8 cellular contexts compared by ENCODE assay signal in the genomic region with DNA sequence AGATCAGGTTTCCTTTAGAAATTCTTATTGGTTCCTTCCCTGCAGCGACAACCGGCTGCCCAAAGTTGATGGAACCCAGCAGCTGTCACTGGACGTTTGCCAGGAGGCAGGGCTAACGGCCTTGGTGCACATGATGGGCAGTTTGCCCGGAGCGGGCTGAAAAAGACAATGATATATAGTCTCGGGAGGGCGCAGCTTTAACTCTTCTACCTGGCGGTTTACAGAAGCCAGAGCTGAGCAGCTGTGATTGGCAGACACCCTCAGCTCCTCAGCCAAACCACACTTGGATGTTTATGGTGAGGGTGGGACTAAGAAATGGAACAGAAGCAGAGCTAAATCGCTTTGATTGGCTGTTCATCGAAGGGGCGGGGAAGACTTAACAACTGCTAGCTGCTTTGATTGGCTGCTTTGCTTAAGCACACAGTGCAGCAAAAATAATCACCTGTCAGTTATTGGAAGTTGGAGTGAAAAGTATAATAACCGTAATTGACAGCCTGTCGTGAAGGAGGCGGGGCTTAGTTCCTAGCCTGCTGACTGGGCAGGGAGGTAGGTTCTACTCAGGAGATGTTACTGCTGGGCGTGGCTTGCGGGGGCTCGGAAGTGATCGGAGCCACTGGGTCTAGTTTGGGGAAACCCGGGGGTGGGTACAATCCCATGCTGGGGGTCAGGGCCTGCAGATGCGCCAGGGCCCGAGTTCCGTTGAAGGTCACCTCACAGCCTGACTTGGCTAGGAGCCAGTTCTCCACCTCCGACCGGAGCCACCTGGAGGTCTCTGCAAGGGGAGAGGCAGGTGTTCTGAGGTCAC. TPM values are rescaled to one million over a fixed set of nuclear protein-coding genes. Genes with fewer than 3 reads are reported as not detected.
A peak's percentile ranks its signal among the peaks of the same experiment; 100 is the strongest.
DNase-seq lines count a peak whose midpoint lies in the region; ATAC-seq and TF ChIP-seq lines count a peak whose summit lies in the region.

No MANE protein-coding gene starts in this region.

- peaks cover 48% of the 10 kb centered on the region for H3K4me1 ChIP-seq in CD8-positive, alpha-beta T cell (ENCODE audit: insufficient read depth, low read length)
- H3K4me1 ChIP-seq in effector memory CD4-positive, alpha-beta T cell (ENCODE audit: control insufficient read depth, insufficient read depth, low read length, poor library complexity, severe bottlenecking) = peaks cover 48% of the 10 kb centered on the region

- CTCF ChIA-PET in CD8-positive, alpha-beta T cell (lab: Charles Lee) = interaction anchor here (0.9 to 8.7 kb wide), 16 partner anchors 8 to 276 kb away, joined by 3 to 232 read pairs (median 4); a partner anchor contains a TSS

- peak overlapping the region; percentile 94 for H3K4me3 Mint-ChIP-seq in CD8-positive, alpha-beta T cell

- peak overlapping the region; percentile 73 for H3K4me3 ChIP-seq in CD8-positive, alpha-beta T cell (ENCODE audit: low read depth, low read length)
- peak overlapping the region; percentile 67 for H3K4me3 ChIP-seq in effector memory CD4-positive, alpha-beta T cell (ENCODE audit: insufficient read depth, low read depth, low read length, poor library complexity, severe bottlenecking)

- peaks cover 35% of the 10 kb centered on the region for H3K36me3 Mint-ChIP-seq in CD8-positive, alpha-beta T cell

- DNase-seq in CD8-positive, alpha-beta T cell = peak; percentile 89 to 99 (median 93)
- peak; percentile 93 for DNase-seq in HK-2 (ENCODE audit: unreplicated experiment)
- DNase-seq in NCI-H82 treated with DMSO at 0.1 percent for 48 hours (lab: John Stamatoyannopoulos, UW; ENCODE audit: unreplicated experiment) = peak; percentile 99
- DNase-seq in activated CD8-positive, alpha-beta memory T cell treated with anti-CD3 and anti-CD28 coated beads for 1 hour (ENCODE audit: extremely low read depth in 1 of 2, low read depth in 1 of 2) = peak; percentile 87 to 94
- peak; percentile 94 to 96 (median 95) for DNase-seq in effector memory CD4-positive, alpha-beta T cell
- peak; percentile 96 for DNase-seq in medulla oblongata (ENCODE audit: extremely low spot score)
- DNase-seq in stimulated activated CD4-positive, alpha-beta T cell treated with anti-CD3 and anti-CD28 coated beads, TNF-alpha, amount 100 ng/mL, for 48 hours (ENCODE audit: low read depth in 3 of 3) = peak; percentile 69 to 92 (median 90)

- no peaks in the 10 kb centered on the region for H3K9me3 Mint-ChIP-seq in CD8-positive, alpha-beta T cell

- H3K27me3 Mint-ChIP-seq in CD8-positive, alpha-beta T cell (ENCODE audit: low read depth) = no peaks in the 10 kb centered on the region

- POLR2A ChIA-PET in CD8-positive, alpha-beta T cell (lab: Charles Lee) = interaction anchor here (1.3 to 6.7 kb wide), 8 partner anchors 11 to 313 kb away, joined by 3 to 198 read pairs (median 4); a partner anchor contains a TSS

- H3K27ac ChIP-seq in CD8-positive, alpha-beta T cell (ENCODE audit: low read depth, low read length) = peak overlapping the region; percentile 65
- peak overlapping the region; percentile 92 for H3K27ac ChIP-seq in effector memory CD4-positive, alpha-beta T cell (ENCODE audit: insufficient read depth, low read length, poor library complexity, severe bottlenecking)

- peaks cover 11% of the 10 kb centered on the region for H3K36me3 ChIP-seq in CD8-positive, alpha-beta T cell (ENCODE audit: insufficient read depth, low read length)
- H3K36me3 ChIP-seq in effector memory CD4-positive, alpha-beta T cell (ENCODE audit: control insufficient read depth, insufficient read depth, low read length) = peaks cover 11% of the 10 kb centered on the region

- ATAC-seq in CD8-positive, alpha-beta T cell = peak; percentile 71
- ATAC-seq in GM19463 (IDR thresholded peaks at IDR 0.05; ENCODE audit: unreplicated experiment) = peak; percentile 54

- H3K27ac Mint-ChIP-seq in CD8-positive, alpha-beta T cell = peak overlapping the region; percentile 97

- no peaks in the 10 kb centered on the region for H3K9me3 ChIP-seq in CD8-positive, alpha-beta T cell (ENCODE audit: low read length)
- no peaks in the 10 kb centered on the region for H3K9me3 ChIP-seq in effector memory CD4-positive, alpha-beta T cell (ENCODE audit: control insufficient read depth, low read length)

- intact Hi-C loops in CD8-positive, alpha-beta T cell (cut with DNase I, micrococcal nuclease) = loop anchor here (1.0 to 5.0 kb wide), 10 partner anchors 13 to 1534 kb away; a partner anchor contains a TSS

- H3K27me3 ChIP-seq in CD8-positive, alpha-beta T cell (ENCODE audit: insufficient read depth, low read length) = no peaks in the 10 kb centered on the region
- no peaks in the 10 kb centered on the region for H3K27me3 ChIP-seq in effector memory CD4-positive, alpha-beta T cell (replicated peaks; ENCODE audit: control insufficient read depth, insufficient read depth, low read length, poor library complexity, severe bottlenecking)

- peaks cover 55% of the 10 kb centered on the region for H3K4me1 Mint-ChIP-seq in CD8-positive, alpha-beta T cell (ENCODE audit: low read depth)

- no peak for TF ChIP-seq CTCF in CD8-positive, alpha-beta T cell (IDR thresholded peaks at IDR 0.05)

RNA-seq across cellular contexts. Expression of a gene that starts 7.5 kb away (rescaled TPM):
- 100 to 1,000 TPM; 174 to 181 TPM for total RNA-seq in CD8-positive, alpha-beta T cell

RNA-seq across cellular contexts. Expression of a gene that starts 30.9 kb away (rescaled TPM):
- total RNA-seq in CD8-positive, alpha-beta T cell = 1 to 10 TPM; 6.4 to 7.7 TPM

RNA-seq across cellular contexts. Expression of a gene that starts 31.3 kb away (rescaled TPM):
- total RNA-seq in CD8-positive, alpha-beta T cell = not detected

RNA-seq across cellular contexts. Expression of a gene that starts 58.5 kb away (rescaled TPM):
- 10 to 100 TPM; 29.7 to 33.1 TPM for total RNA-seq in CD8-positive, alpha-beta T cell

Comparison
In these comparisons a context has a peak if more than half of its experiments do, and no peak if none do; other contexts are left out.
1. Peak in every context shown above with its lines: DNase-seq, ATAC-seq, H3K4me3 ChIP-seq and H3K27ac ChIP-seq.